In genomic region chr2:9477914-9478313, GRCh38 we compare ENCODE assay signal across 19 cellular contexts.
"Had no signal": no experiment of that assay in that cellular context is flagged by ENCODE, and none has a peak within 500 bp of the region (broad histone marks: within the 10 kb centered on the region; RNA-seq: fewer than 3 reads in every experiment).

No MANE protein-coding gene starts in this region.

- H3K9me3 Mint-ChIP-seq: activated naive CD4-positive, alpha-beta T cell treated with anti-CD3 and anti-CD28 coated beads for 36 hours; immature natural killer cell; naive B cell; neural progenitor cell had no signal

- H2AFZ ChIP-seq: neural progenitor cell had no signal

- DNase-seq: activated CD4-positive, alpha-beta T cell treated with anti-CD3 and anti-CD28 coated beads for 48 hours; activated CD8-positive, alpha-beta memory T cell treated with anti-CD3 and anti-CD28 coated beads for 24 hours; activated naive CD4-positive, alpha-beta T cell treated with anti-CD3 and anti-CD28 coated beads for 36 hours; adrenal gland; cerebellar nuclear complex; effector CD4-positive, alpha-beta T cell; heart right ventricle; immature natural killer cell; left ventricle myocardium superior; mucosa of descending colon; naive B cell; stimulated activated CD4-positive, alpha-beta T cell treated with anti-CD3 and anti-CD28 coated beads, Interleukin-1b, Interleukin-23, amount 100 ng/mL, for 48 hours; stimulated activated naive CD8-positive, alpha-beta T cell treated with anti-CD3 and anti-CD28 coated beads, Interleukin-15, Interleukin-2, amounts not matched to agents 100 U/mL and 50 U/mL, for 24 hours; substantia nigra had no signal

- H3K4me1 ChIP-seq: neural progenitor cell had no signal

- ATAC-seq: heart right ventricle; left ventricle myocardium superior; mucosa of descending colon; stimulated activated naive CD8-positive, alpha-beta T cell treated with anti-CD3 and anti-CD28 coated beads, Interleukin-15, Interleukin-2, amounts not matched to agents 100 U/mL and 50 U/mL, for 24 hours; WTC11 had no signal

- H3K4me2 ChIP-seq: neural progenitor cell had no signal

- H3K27ac ChIP-seq: adrenal gland, neural progenitor cell had no signal

- H3K9ac ChIP-seq: neural progenitor cell had no signal

- H3K27me3 ChIP-seq: adrenal gland, esophagus muscularis mucosa, heart right ventricle, tibial nerve had no signal

- H3K36me3 ChIP-seq: neural progenitor cell had no signal

- H3K9me3 ChIP-seq: adrenal gland, esophagus muscularis mucosa, heart right ventricle, mucosa of descending colon, tibial nerve had no signal

- H3K4me3 Mint-ChIP-seq: activated naive CD4-positive, alpha-beta T cell treated with anti-CD3 and anti-CD28 coated beads for 36 hours; neural progenitor cell; WTC11 had no signal

- H3K27ac Mint-ChIP-seq: progenitor cell of endocrine pancreas had no signal

- H3K4me3 ChIP-seq: adrenal gland, esophagus muscularis mucosa, heart right ventricle, mucosa of descending colon, neural progenitor cell, tibial nerve had no signal

- H3K36me3 Mint-ChIP-seq: naive B cell had no signal

- H3K27me3 Mint-ChIP-seq: naive B cell, progenitor cell of endocrine pancreas had no signal
